ENCODE assay signal across 8 cellular contexts in the genomic region with DNA sequence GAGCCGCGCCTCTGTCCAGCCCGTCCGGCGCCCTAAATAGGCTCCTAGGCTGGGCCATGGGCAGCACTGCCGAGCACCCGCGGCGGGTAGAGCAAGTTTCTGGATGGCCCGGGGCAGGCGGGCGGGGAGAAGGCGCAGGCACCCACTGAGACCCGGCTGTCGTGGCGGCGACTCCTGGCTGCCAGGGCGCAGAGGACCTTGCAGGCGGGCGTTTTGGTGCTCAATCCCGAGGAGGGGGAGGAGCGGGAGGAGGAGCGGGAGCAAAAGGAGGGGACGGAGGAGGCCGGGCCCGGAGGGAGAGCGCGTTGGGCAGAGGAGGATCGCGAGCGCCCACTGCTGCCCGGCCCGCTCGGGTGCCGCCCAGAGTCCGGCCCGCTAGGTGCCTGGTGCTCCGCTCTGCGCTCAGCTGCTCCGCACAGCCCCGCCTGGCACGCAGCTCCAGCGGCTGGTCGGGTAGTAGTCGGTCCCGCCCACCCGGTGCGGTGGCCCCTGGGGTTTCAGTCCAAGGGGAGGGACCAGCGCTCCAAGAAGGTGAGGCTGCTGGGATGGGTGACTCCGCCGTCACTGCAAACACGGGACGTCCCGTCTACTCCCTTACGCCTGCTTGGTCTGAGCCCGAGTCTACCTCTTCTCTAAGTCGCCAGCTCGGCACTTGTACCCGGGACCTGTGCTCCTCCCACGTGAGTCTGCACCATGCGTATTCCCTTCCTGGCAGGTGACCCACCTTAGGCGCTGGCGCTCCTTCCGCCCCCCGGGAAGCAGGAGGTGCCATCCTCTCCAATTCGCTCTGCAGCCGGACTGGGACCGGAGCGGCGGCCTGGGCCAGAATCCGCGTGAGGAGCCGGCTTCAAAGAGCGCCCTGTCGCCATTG. TPM values are rescaled to one million over a fixed set of nuclear protein-coding genes. Genes with fewer than 3 reads are reported as not detected.
DNase-seq lines count a peak whose midpoint lies in the region; ATAC-seq, FAIRE-seq and TF ChIP-seq lines count a peak whose summit lies in the region.

A gene (minus strand): TSS at position 194 of the 871 bp plus-strand sequence. CDS start 28,889 bp downstream, outside the sequence.

- H3K27me3 Mint-ChIP-seq in activated T-helper 17 cell treated with anti-CD3 and anti-CD28 coated beads, Interleukin-2, amount 50 U/mL, for 72 hours = peaks cover 17% of the 10 kb centered on the region
- peaks cover 82% of the 10 kb centered on the region for H3K27me3 Mint-ChIP-seq in nephron (ENCODE audit: low read depth)

- DNase-seq in activated T-cell treated with anti-CD3 and anti-CD28 coated beads for 48 hours (ENCODE audit: low read depth) (peak; percentile 58), activated T-cell treated with anti-CD3 and anti-CD28 coated beads for 4 hours (no peak), NCI-H2081 treated with DMSO at 0.1 percent for 48 hours (lab: John Stamatoyannopoulos, UW) (peak; percentile 63), frontal cortex (ENCODE audit: low spot score in 2 of 2) (peak; percentile 72 to 83), testis (peak; percentile 81)

- FAIRE-seq in frontal cortex (lab: Jason Lieb, UNC) = no peak

- no peak for TF ChIP-seq POLR2A in testis (IDR thresholded peaks at IDR 0.05)

- H3K27me3 ChIP-seq in testis = no peaks in the 10 kb centered on the region

- H3K27ac Mint-ChIP-seq in activated T-helper 17 cell treated with anti-CD3 and anti-CD28 coated beads, Interleukin-2, amount 50 U/mL, for 72 hours = no peak within 1 kb of the TSS
- no peak within 1 kb of the TSS for H3K27ac Mint-ChIP-seq in nephron

- no peaks in the 10 kb centered on the region for H3K4me1 ChIP-seq in testis

- peak; percentile 58 to 72 (median 58) for TF ChIP-seq CTCF in nephron (IDR thresholded peaks at IDR 0.05; ENCODE audit: unreplicated experiment in 3 of 3)
- TF ChIP-seq CTCF in testis (IDR thresholded peaks at IDR 0.05) = peak; percentile 43 to 72 (median 63)

- 0 to 1% methylated on average over 11 to 70 of the region's 75 CpGs for WGBS in testis, 2 donors

- H3K4me1 Mint-ChIP-seq in activated T-helper 17 cell treated with anti-CD3 and anti-CD28 coated beads, Interleukin-2, amount 50 U/mL, for 72 hours = no peaks in the 10 kb centered on the region
- peaks cover 22% of the 10 kb centered on the region for H3K4me1 Mint-ChIP-seq in nephron

- intact Hi-C loops in testis (cut with DNase I; ENCODE audit: low total_unique reads) = loop anchor here (5.0 kb wide), 1 partner anchor 847 kb away; no protein-coding TSS in a partner anchor

- no peaks in the 10 kb centered on the region for H3K9me3 Mint-ChIP-seq in activated T-helper 17 cell treated with anti-CD3 and anti-CD28 coated beads, Interleukin-2, amount 50 U/mL, for 72 hours
- H3K9me3 Mint-ChIP-seq in nephron = no peaks in the 10 kb centered on the region

- H3K27ac ChIP-seq in testis = peak within 1 kb of the TSS; percentile 43 to 80

- H3K36me3 ChIP-seq in testis (ENCODE audit: low read depth, missing control alignments) = no peaks in the 10 kb centered on the region

- H3K36me3 Mint-ChIP-seq in activated T-helper 17 cell treated with anti-CD3 and anti-CD28 coated beads, Interleukin-2, amount 50 U/mL, for 72 hours (ENCODE audit: low read depth) = no peaks in the 10 kb centered on the region
- no peaks in the 10 kb centered on the region for H3K36me3 Mint-ChIP-seq in nephron (ENCODE audit: low read depth)

- H3K4me3 Mint-ChIP-seq in activated T-helper 17 cell treated with anti-CD3 and anti-CD28 coated beads, Interleukin-2, amount 50 U/mL, for 72 hours = peak within 1 kb of the TSS; percentile 66
- peak within 1 kb of the TSS; percentile 81 to 85 (median 83) for H3K4me3 Mint-ChIP-seq in nephron

- H3K4me3 ChIP-seq in testis = peak within 1 kb of the TSS; percentile 66 to 80

- peak; percentile 78 for ATAC-seq in HG02973 (IDR thresholded peaks at IDR 0.05; ENCODE audit: unreplicated experiment)
- ATAC-seq in activated T-helper 17 cell treated with anti-CD3 and anti-CD28 coated beads, Interleukin-2, amount 50 U/mL, for 72 hours (replicated peaks) = peak; percentile 78

- H3K9me3 ChIP-seq in testis = no peaks in the 10 kb centered on the region

RNA-seq across cellular contexts. Expression of the gene that starts here (rescaled TPM):
- under 1 TPM; 0.05 to 0.19 TPM for total RNA-seq in activated T-helper 17 cell treated with anti-CD3 and anti-CD28 coated beads, Interleukin-2, amount 50 U/mL, for 72 hours
- total RNA-seq in frontal cortex (6.9 TPM), testis (1 to 10 TPM; 4.3 to 8.8 TPM)
- polyA plus RNA-seq in testis (ENCODE audit: insufficient read depth, low read depth, low replicate concordance) = 1.2 TPM

Comparison
In these comparisons a context has a peak if more than half of its experiments do, and no peak if none do; other contexts are left out.
1. Peak in ATAC-seq in activated T-helper 17 cell treated with anti-CD3 and anti-CD28 coated beads, Interleukin-2, amount 50 U/mL, for 72 hours; RNA of the gene not detected or under 1 TPM.